Comparison of ENCODE assay signal across 10 cellular contexts in genomic region chr6:166957805-166958076, GRCh38. TPM values are rescaled to one million over a fixed set of nuclear protein-coding genes. Genes with fewer than 3 reads are reported as not detected.
DNase-seq lines count a peak whose midpoint lies in the region; ATAC-seq and TF ChIP-seq lines count a peak whose summit lies in the region.
"Had no signal": no experiment of that assay in that cellular context is flagged by ENCODE, and none has a peak within 500 bp of the region (broad histone marks: within the 10 kb centered on the region; RNA-seq: fewer than 3 reads in every experiment).

No MANE protein-coding gene starts in this region.

- TF ChIP-seq POLR2A in right lobe of liver (IDR thresholded peaks at IDR 0.05): no peak
- no peak for TF ChIP-seq POLR2A in testis (IDR thresholded peaks at IDR 0.05)

- peak overlapping the region; percentile 86 for H3K4me3 Mint-ChIP-seq in activated naive CD4-positive, alpha-beta T cell treated with anti-CD3 and anti-CD28 coated beads for 36 hours
- H3K4me3 Mint-ChIP-seq in activated T-helper 1 cell treated with anti-CD3 and anti-CD28 coated beads, Interleukin-12 subunit alpha, Interleukin-12 subunit beta, Interleukin-2, Interleukin-4 antibody, amounts not matched to agents 30 ng/mL and 10 ng/mL and 1 ng/mL, durations not matched to agents 14 hours and 24 hours and 36 hours: peak overlapping the region; percentile 92

- H3K4me3 ChIP-seq in right lobe of liver: no peak overlapping the region
- no peak overlapping the region for H3K4me3 ChIP-seq in testis

- H3K36me3 ChIP-seq in right lobe of liver: no peaks in the 10 kb centered on the region
- H3K36me3 ChIP-seq in testis (ENCODE audit: low read depth, missing control alignments): no peaks in the 10 kb centered on the region
- H3K36me3 ChIP-seq: ovary had no signal

- H3K27me3 Mint-ChIP-seq in activated naive CD4-positive, alpha-beta T cell treated with anti-CD3 and anti-CD28 coated beads for 36 hours (ENCODE audit: low read depth): no peaks in the 10 kb centered on the region
- H3K27me3 Mint-ChIP-seq in activated T-helper 1 cell treated with anti-CD3 and anti-CD28 coated beads, Interleukin-12 subunit alpha, Interleukin-12 subunit beta, Interleukin-2, Interleukin-4 antibody, amounts not matched to agents 30 ng/mL and 10 ng/mL and 1 ng/mL, durations not matched to agents 14 hours and 24 hours and 36 hours (ENCODE audit: insufficient read depth): no peaks in the 10 kb centered on the region

- intact Hi-C loops in activated naive CD4-positive, alpha-beta T cell treated with anti-CD3 and anti-CD28 coated beads for 36 hours (cut with micrococcal nuclease): loop anchor here (2.0 to 10.0 kb wide), 3 partner anchors 15 to 703 kb away; partner anchors contain the start of gene MPC1
- intact Hi-C loops in activated T-helper 1 cell treated with anti-CD3 and anti-CD28 coated beads, Interleukin-12 subunit alpha, Interleukin-12 subunit beta, Interleukin-2, Interleukin-4 antibody, amounts not matched to agents 30 ng/mL and 10 ng/mL and 1 ng/mL, durations not matched to agents 14 hours and 24 hours and 36 hours (cut with micrococcal nuclease): loop anchor here (1.0 to 5.0 kb wide), 2 partner anchors 329 to 575 kb away; partner anchors contain the start of gene MPC1
- intact Hi-C loops in right lobe of liver (cut with DNase I): no loop called here
- intact Hi-C loops in testis (cut with DNase I; ENCODE audit: low total_unique reads): no loop called here

- H3K4me1 ChIP-seq in right lobe of liver (peaks cover 0 to 3% (median 0%) of the 10 kb centered on the region in 4 donors), testis (peaks cover 6% of the 10 kb centered on the region)

- H3K36me3 Mint-ChIP-seq in activated naive CD4-positive, alpha-beta T cell treated with anti-CD3 and anti-CD28 coated beads for 36 hours (ENCODE audit: low read depth): peaks cover 5% of the 10 kb centered on the region
- peaks cover 10% of the 10 kb centered on the region for H3K36me3 Mint-ChIP-seq in activated T-helper 1 cell treated with anti-CD3 and anti-CD28 coated beads, Interleukin-12 subunit alpha, Interleukin-12 subunit beta, Interleukin-2, Interleukin-4 antibody, amounts not matched to agents 30 ng/mL and 10 ng/mL and 1 ng/mL, durations not matched to agents 14 hours and 24 hours and 36 hours (ENCODE audit: low read depth)

- 79% methylated on average over 5 of the region's 5 CpGs for WGBS in right lobe of liver (ENCODE audit: insufficient coverage, low coverage, low lambda C conversion rate, missing lambda C conversion rate)
- WGBS in testis, 2 donors: 51 to 73% methylated on average over 5 of the region's 5 CpGs

- peaks cover 5% of the 10 kb centered on the region for H3K9me3 Mint-ChIP-seq in activated naive CD4-positive, alpha-beta T cell treated with anti-CD3 and anti-CD28 coated beads for 36 hours
- H3K9me3 Mint-ChIP-seq in activated T-helper 1 cell treated with anti-CD3 and anti-CD28 coated beads, Interleukin-12 subunit alpha, Interleukin-12 subunit beta, Interleukin-2, Interleukin-4 antibody, amounts not matched to agents 30 ng/mL and 10 ng/mL and 1 ng/mL, durations not matched to agents 14 hours and 24 hours and 36 hours: no peaks in the 10 kb centered on the region

- no peak for ATAC-seq in right lobe of liver
- ATAC-seq in GM21381 (IDR thresholded peaks at IDR 0.05; ENCODE audit: unreplicated experiment): no peak

- H3K27ac ChIP-seq in right lobe of liver (peak overlapping the region in 2 of 3 donors; percentile 84), testis (peak overlapping the region; percentile 53 to 79)

- no peak for DNase-seq in activated naive CD4-positive, alpha-beta T cell treated with anti-CD3 and anti-CD28 coated beads for 36 hours
- DNase-seq in activated naive CD4-positive, alpha-beta T cell (lab: John Stamatoyannopoulos, UW): no peak
- DNase-seq in activated T-helper 1 cell treated with anti-CD3 and anti-CD28 coated beads, Interleukin-12 subunit alpha, Interleukin-12 subunit beta, Interleukin-2, Interleukin-4 antibody, amounts not matched to agents 30 ng/mL and 10 ng/mL and 1 ng/mL, durations not matched to agents 14 hours and 24 hours and 36 hours (ENCODE audit: low spot score): no peak
- no peak for DNase-seq in right lobe of liver
- DNase-seq in testis: no peak
- DNase-seq in NCI-H748 (lab: John Stamatoyannopoulos, UW; ENCODE audit: unreplicated experiment): no peak
- DNase-seq in stimulated activated naive CD4-positive, alpha-beta T cell (lab: John Stamatoyannopoulos, UW): no peak
- DNase-seq: NCI-H524 had no signal

- H3K9me3 ChIP-seq in right lobe of liver: no peaks in the 10 kb centered on the region
- H3K9me3 ChIP-seq in testis: no peaks in the 10 kb centered on the region
- H3K9me3 ChIP-seq: ovary had no signal

- CTCF ChIA-PET in activated naive CD4-positive, alpha-beta T cell treated with anti-CD3 and anti-CD28 coated beads for 36 hours (lab: Charles Lee): interaction anchor here (0.6 to 1.5 kb wide), 3 partner anchors 169 to 288 kb away, joined by 3 read pairs; no protein-coding TSS in a partner anchor

- no peaks in the 10 kb centered on the region for H3K27me3 ChIP-seq in right lobe of liver
- H3K27me3 ChIP-seq in testis: no peaks in the 10 kb centered on the region
- H3K27me3 ChIP-seq: ovary had no signal

- H3K27ac Mint-ChIP-seq in activated naive CD4-positive, alpha-beta T cell treated with anti-CD3 and anti-CD28 coated beads for 36 hours: peak overlapping the region; percentile 95
- peak overlapping the region; percentile 89 for H3K27ac Mint-ChIP-seq in activated T-helper 1 cell treated with anti-CD3 and anti-CD28 coated beads, Interleukin-12 subunit alpha, Interleukin-12 subunit beta, Interleukin-2, Interleukin-4 antibody, amounts not matched to agents 30 ng/mL and 10 ng/mL and 1 ng/mL, durations not matched to agents 14 hours and 24 hours and 36 hours

- no peak for TF ChIP-seq CTCF in right lobe of liver (IDR thresholded peaks at IDR 0.05)
- no peak for TF ChIP-seq CTCF in testis (IDR thresholded peaks at IDR 0.05)

- peaks cover 60% of the 10 kb centered on the region for H3K4me1 Mint-ChIP-seq in activated naive CD4-positive, alpha-beta T cell treated with anti-CD3 and anti-CD28 coated beads for 36 hours (ENCODE audit: low read depth)
- H3K4me1 Mint-ChIP-seq in activated T-helper 1 cell treated with anti-CD3 and anti-CD28 coated beads, Interleukin-12 subunit alpha, Interleukin-12 subunit beta, Interleukin-2, Interleukin-4 antibody, amounts not matched to agents 30 ng/mL and 10 ng/mL and 1 ng/mL, durations not matched to agents 14 hours and 24 hours and 36 hours (ENCODE audit: low read depth): peaks cover 62% of the 10 kb centered on the region

RNA-seq across cellular contexts. Expression of gene RNASET2, which starts 1.4 kb away (rescaled TPM):
- 10 to 100 TPM; 74.1 to 75.6 TPM for total RNA-seq in activated naive CD4-positive, alpha-beta T cell treated with anti-CD3 and anti-CD28 coated beads for 36 hours
- 99.5 TPM in 2 replicates for total RNA-seq in activated T-helper 1 cell treated with anti-CD3 and anti-CD28 coated beads, Interleukin-12 subunit alpha, Interleukin-12 subunit beta, Interleukin-2, Interleukin-4 antibody, amounts not matched to agents 30 ng/mL and 10 ng/mL and 1 ng/mL, durations not matched to agents 14 hours and 24 hours and 36 hours
- total RNA-seq in right lobe of liver (10 to 100 TPM; 21.7 to 48.4 (median 30.8) TPM), testis (10 to 100 TPM; 50.2 to 56.1 TPM)
- polyA plus RNA-seq in testis (ENCODE audit: insufficient read depth, low read depth, low replicate concordance): 44.5 TPM

RNA-seq across cellular contexts. Expression of gene CEP43, which starts 41.5 kb away (rescaled TPM):
- total RNA-seq in activated naive CD4-positive, alpha-beta T cell treated with anti-CD3 and anti-CD28 coated beads for 36 hours: 10 to 100 TPM; 19.6 to 20.3 TPM
- 18.8 and 21.4 TPM in 2 replicates for total RNA-seq in activated T-helper 1 cell treated with anti-CD3 and anti-CD28 coated beads, Interleukin-12 subunit alpha, Interleukin-12 subunit beta, Interleukin-2, Interleukin-4 antibody, amounts not matched to agents 30 ng/mL and 10 ng/mL and 1 ng/mL, durations not matched to agents 14 hours and 24 hours and 36 hours
- total RNA-seq in right lobe of liver (10 to 100 TPM; 11.7 to 23.5 (median 19.7) TPM), testis (100 to 1,000 TPM in 1 of 2 donors, 10 to 100 TPM in 1; 67.0 to 129 TPM)
- polyA plus RNA-seq in testis (ENCODE audit: insufficient read depth, low read depth, low replicate concordance): 105 TPM

Comparison
In these comparisons a context has a peak if more than half of its experiments do, and no peak if none do; other contexts are left out.
1. intact Hi-C loops: an anchor here in activated naive CD4-positive, alpha-beta T cell treated with anti-CD3 and anti-CD28 coated beads for 36 hours (2.0 to 10.0 kb wide) and activated T-helper 1 cell treated with anti-CD3 and anti-CD28 coated beads, Interleukin-12 subunit alpha, Interleukin-12 subunit beta, Interleukin-2, Interleukin-4 antibody, amounts not matched to agents 30 ng/mL and 10 ng/mL and 1 ng/mL, durations not matched to agents 14 hours and 24 hours and 36 hours (1.0 to 5.0 kb wide); none called in right lobe of liver and testis.